ENCODE assay signal across 1 cellular context in genomic region chr2:54455584-54456525, GRCh38.
TF ChIP-seq lines count a peak whose summit lies in the region.

SPTBN1 (plus strand) TSS chr2:54456327; CDS start chr2:54526419, 70,092 bp downstream.

TF ChIP-seq in A549, 52 proteins besides CTCF, POLR2A, EP300 and RAD21 (continued from another document):
- TF ChIP-seq MAZ (IDR thresholded peaks at IDR 0.05; ENCODE audit: borderline replicate concordance, low read depth, low read length) (peak; percentile 75; the same call in 1 of the 2 replicates), MAX (IDR thresholded peaks at IDR 0.05) (peak; percentile 25), MYC (IDR thresholded peaks at IDR 0.05; ENCODE audit: borderline replicate concordance, low read length) (0 out of 2 replicates have a peak, but pooled peaks have one; percentile 19)
